11 cellular contexts compared by ENCODE assay signal in the genomic region with DNA sequence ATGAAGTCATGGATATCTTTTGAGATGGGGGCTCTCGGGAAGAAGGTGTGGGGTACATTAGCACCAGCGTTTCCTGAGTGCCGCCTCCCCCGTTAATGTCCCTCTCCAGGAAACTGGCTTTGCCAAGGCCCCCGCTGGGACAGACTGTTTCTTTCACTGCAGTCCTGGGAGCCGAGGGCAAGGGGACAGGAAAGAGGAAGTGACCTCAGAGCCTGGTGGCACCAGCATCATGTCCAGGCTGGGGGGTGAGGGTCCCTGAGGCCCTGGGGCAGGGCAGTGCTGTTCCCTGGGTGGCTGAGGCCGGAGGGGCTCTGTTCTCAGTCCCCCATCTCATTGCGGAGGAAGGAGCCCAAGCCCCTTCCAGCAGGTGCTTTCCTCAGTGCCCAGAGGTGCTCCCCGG. TPM values are rescaled to one million over a fixed set of nuclear protein-coding genes. Genes with fewer than 3 reads are reported as not detected.
"Had no signal": no experiment of that assay in that cellular context is flagged by ENCODE, and none has a peak within 500 bp of the region (broad histone marks: within the 10 kb centered on the region; RNA-seq: fewer than 3 reads in every experiment).

No MANE protein-coding gene starts in this region.

- H3K4me3 ChIP-seq: adrenal gland, esophagus squamous epithelium, left lung, right atrium auricular region, SJSA1, transverse colon had no signal

- H3K27ac ChIP-seq: left lung, right atrium auricular region, SJSA1 had no signal

- DNase-seq: activated B cell treated with CpG ODN at 0.5 μM for 24 hours, esophagus squamous epithelium, left lung had no signal

- H3K9me3 ChIP-seq: adrenal gland, esophagus squamous epithelium, left lung, right atrium auricular region, SJSA1, transverse colon had no signal

- H3K27me3 ChIP-seq: adrenal gland, esophagus squamous epithelium, left lung, right atrium auricular region, SJSA1, transverse colon had no signal

RNA-seq across cellular contexts. Expression of gene AIRE, which starts 20.0 kb away (rescaled TPM):
- total RNA-seq: activated B cell treated with CpG ODN at 0.5 μM for 24 hours; activated CD8-positive, alpha-beta memory T cell treated with anti-CD3 and anti-CD28 coated beads for 36 hours; activated naive CD4-positive, alpha-beta T cell treated with anti-CD3 and anti-CD28 coated beads for 36 hours; activated T-helper 17 cell treated with anti-CD3 and anti-CD28 coated beads, Interleukin-2, amount 50 U/mL, for 72 hours; esophagus squamous epithelium; right atrium auricular region; SJSA1; transverse colon had no signal

RNA-seq across cellular contexts. Expression of gene DNMT3L, which starts 44.0 kb away (rescaled TPM):
- total RNA-seq: activated B cell treated with CpG ODN at 0.5 μM for 24 hours; activated CD4-positive, alpha-beta T cell treated with anti-CD3 and anti-CD28 coated beads, Interleukin-2, amount 10 ng/mL, durations not matched to agents 7 days and 5 days; activated CD8-positive, alpha-beta memory T cell treated with anti-CD3 and anti-CD28 coated beads for 36 hours; activated naive CD4-positive, alpha-beta T cell treated with anti-CD3 and anti-CD28 coated beads for 36 hours; activated T-helper 17 cell treated with anti-CD3 and anti-CD28 coated beads, Interleukin-2, amount 50 U/mL, for 72 hours; adrenal gland; esophagus squamous epithelium; left lung; right atrium auricular region; SJSA1; transverse colon had no signal
